25 cellular contexts compared by ENCODE assay signal in the genomic region with DNA sequence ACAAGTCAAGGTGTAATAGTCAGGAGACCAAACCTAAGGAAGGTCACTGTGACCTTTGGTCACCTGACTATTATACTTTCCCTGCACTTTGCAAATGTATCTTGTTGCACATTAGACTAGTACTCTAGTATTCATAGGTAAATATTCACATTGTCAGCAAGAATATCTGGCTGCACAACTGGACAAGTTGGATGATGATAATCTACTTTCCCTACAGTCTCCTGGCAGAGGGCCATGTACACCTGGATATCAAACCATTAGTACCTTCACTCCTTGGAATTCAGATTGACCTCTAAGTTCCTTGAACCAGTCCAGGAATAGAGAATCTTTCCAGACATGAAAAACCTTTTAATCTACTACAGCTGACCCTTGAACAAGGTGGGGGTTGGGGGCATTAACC.
"Had no signal": no experiment of that assay in that cellular context is flagged by ENCODE, and none has a peak within 500 bp of the region (broad histone marks: within the 10 kb centered on the region; RNA-seq: fewer than 3 reads in every experiment).

No MANE protein-coding gene starts in this region.

- H3K9me3 ChIP-seq: ovary, psoas muscle, suprapubic skin, testis, tibial artery, transverse colon, upper lobe of right lung, uterus had no signal

- H2AFZ ChIP-seq: neural progenitor cell, parathyroid adenoma had no signal

- H3K36me3 ChIP-seq: neural progenitor cell, ovary, suprapubic skin, tibial artery, transverse colon, upper lobe of right lung, uterus had no signal

- ATAC-seq: naive thymus-derived CD4-positive, alpha-beta T cell; natural killer cell; psoas muscle; right cardiac atrium; sciatic nerve; stimulated activated effector memory CD8-positive, alpha-beta T cell treated with anti-CD3 and anti-CD28 coated beads, Interleukin-12 subunit alpha, Interleukin-12 subunit beta, amount 100 ng/mL, for 72 hours; stimulated activated naive B cell treated with anti-CD40 and anti-IgM and Interleukin-4, amounts not matched to agents 10 μg/mL and 1 μg/mL and 100 μg/mL, for 72 hours; upper lobe of right lung had no signal

- H3K79me2 ChIP-seq: parathyroid adenoma had no signal

- H3K4me1 ChIP-seq: psoas muscle, suprapubic skin, testis, transverse colon, upper lobe of right lung, uterus had no signal

- H3K9ac ChIP-seq: neural progenitor cell, parathyroid adenoma had no signal

- H3K4me3 ChIP-seq: neural progenitor cell, ovary, psoas muscle, skin epidermis, suprapubic skin, testis, tibial artery, transverse colon, upper lobe of right lung, uterus had no signal

- H3K27me3 ChIP-seq: neural progenitor cell, ovary, suprapubic skin, testis, tibial artery, transverse colon, upper lobe of right lung, uterus had no signal

- H3K27ac ChIP-seq: neural progenitor cell, ovary, psoas muscle, skin epidermis, suprapubic skin, testis, transverse colon, upper lobe of right lung, uterus had no signal

- H3K4me2 ChIP-seq: neural progenitor cell had no signal

- DNase-seq: naive thymus-derived CD4-positive, alpha-beta T cell; natural killer cell; occipital lobe; ovary; posterior cingulate gyrus; psoas muscle; right cardiac atrium; stimulated activated CD4-positive, alpha-beta T cell treated with anti-CD3 and anti-CD28 coated beads, Interleukin-15, amount 100 ng/mL, for 24 hours; stimulated activated CD4-positive, alpha-beta T cell treated with anti-CD3 and anti-CD28 coated beads, Interleukin-2, amount 100 ng/mL, for 24 hours; stimulated activated CD4-positive, alpha-beta T cell treated with anti-CD3 and anti-CD28 coated beads, Interleukin-2, amount 100 ng/mL, for 48 hours; stimulated activated CD4-positive, alpha-beta T cell treated with anti-CD3 and anti-CD28 coated beads, Interleukin-4, amount 100 ng/mL, for 24 hours; stimulated activated naive B cell treated with anti-CD40 and anti-IgM and Interleukin-4, amounts not matched to agents 10 μg/mL and 1 μg/mL and 100 μg/mL, for 72 hours; stimulated activated naive CD4-positive, alpha-beta T cell treated with Interleukin-2 at 50 U/mL for 16 hours; substantia nigra; testis; tibial artery; transverse colon; upper lobe of right lung; uterus had no signal
